ENCODE assay signal across 8 cellular contexts in the genomic region with DNA sequence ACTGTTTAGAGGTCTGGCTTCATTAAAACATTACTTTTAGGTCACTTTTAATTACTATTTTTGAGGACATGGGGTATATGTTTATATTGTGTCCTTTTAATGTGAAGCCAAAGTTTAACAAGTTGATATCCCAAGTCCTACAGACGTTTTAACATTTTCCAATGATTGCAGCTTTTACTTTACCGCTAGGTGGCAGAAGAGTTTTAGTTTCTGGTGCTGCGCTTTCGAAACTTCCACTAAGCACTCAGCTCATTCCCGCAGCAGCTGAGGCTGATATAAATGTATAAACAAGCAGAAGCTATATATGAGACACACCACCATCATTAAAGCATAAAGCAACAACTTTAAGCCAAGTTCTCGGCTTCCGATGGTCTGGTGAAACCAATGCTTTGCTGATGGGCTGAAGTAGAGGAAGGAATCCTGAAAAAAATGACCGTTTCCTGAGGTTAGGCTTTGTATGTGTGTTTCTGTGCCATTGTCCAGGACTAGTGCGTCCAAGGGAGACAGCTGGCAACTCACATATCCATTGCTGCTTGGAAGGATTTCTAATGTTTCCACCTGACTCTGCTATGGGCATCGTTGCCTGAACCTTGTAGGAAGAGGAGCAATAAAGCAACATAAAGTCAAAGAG.
DNase-seq lines count a peak whose midpoint lies in the region; ATAC-seq and TF ChIP-seq lines count a peak whose summit lies in the region.

No MANE protein-coding gene starts in this region.

- H3K27ac ChIP-seq in brain microvascular endothelial cell (no peak overlapping the region), stomach smooth muscle (ENCODE audit: low read length) (no peak overlapping the region)

- H3K36me3 ChIP-seq in brain microvascular endothelial cell (replicated peaks), result no peaks in the 10 kb centered on the region
- no peaks in the 10 kb centered on the region for H3K36me3 ChIP-seq in stomach smooth muscle (ENCODE audit: control insufficient read depth in 2 of 2, insufficient read depth in 2 of 2, low read length in 2 of 2)

- peak; percentile 68 for TF ChIP-seq CTCF in brain microvascular endothelial cell (IDR thresholded peaks at IDR 0.05; ENCODE audit: low read depth, low read length, missing control alignments)
- no peak for TF ChIP-seq CTCF in omental fat pad (IDR thresholded peaks at IDR 0.05)

- no peaks in the 10 kb centered on the region for H3K9me3 ChIP-seq in stomach smooth muscle (ENCODE audit: control insufficient read depth in 2 of 2, low read length in 2 of 2)

- H3K27me3 ChIP-seq in brain microvascular endothelial cell (replicated peaks) (no peaks in the 10 kb centered on the region), stomach smooth muscle (ENCODE audit: control insufficient read depth in 1 of 2, insufficient read depth in 2 of 2, low read length in 2 of 2) (no peaks in the 10 kb centered on the region)

- in situ Hi-C loops in Caki2 (cut with HindIII; ENCODE audit: low pct_unique_long_range_greater_than_20kb, low sequenced_read_pairs) (no loop called here), brain microvascular endothelial cell (cut with HindIII; ENCODE audit: low pct_ligation_motif_present, low sequenced_read_pairs) (no loop called here)

- DNase-seq in Caki2 (ENCODE audit: low read depth) (peak; percentile 16), HT-29 (ENCODE audit: low spot score) (peak; percentile 72), NCI-H69 (lab: John Stamatoyannopoulos, UW) (peak; percentile 83), brain microvascular endothelial cell (peak; percentile 15), iPS-NIHi7 (ENCODE audit: extremely low spot score) (peak; percentile 64), omental fat pad (ENCODE audit: low spot score) (no peak)

- H3K4me3 ChIP-seq in brain microvascular endothelial cell (ENCODE audit: low read depth, low read length), result no peak overlapping the region
- H3K4me3 ChIP-seq in stomach smooth muscle (ENCODE audit: low read length in 2 of 2), result peak overlapping the region; percentile 69 to 71

- ATAC-seq in GM19395 (IDR thresholded peaks at IDR 0.05; ENCODE audit: unreplicated experiment) (peak; percentile 89), omental fat pad (ENCODE audit: low FRiP score) (no peak)

- peak overlapping the region in 1 of 2 donors; percentile 21 for H3K9ac ChIP-seq in stomach smooth muscle (ENCODE audit: low read length in 2 of 2)

- H3K4me1 ChIP-seq in stomach smooth muscle (ENCODE audit: control insufficient read depth, insufficient read depth, low read length), result no peaks in the 10 kb centered on the region
